In the genomic region with DNA sequence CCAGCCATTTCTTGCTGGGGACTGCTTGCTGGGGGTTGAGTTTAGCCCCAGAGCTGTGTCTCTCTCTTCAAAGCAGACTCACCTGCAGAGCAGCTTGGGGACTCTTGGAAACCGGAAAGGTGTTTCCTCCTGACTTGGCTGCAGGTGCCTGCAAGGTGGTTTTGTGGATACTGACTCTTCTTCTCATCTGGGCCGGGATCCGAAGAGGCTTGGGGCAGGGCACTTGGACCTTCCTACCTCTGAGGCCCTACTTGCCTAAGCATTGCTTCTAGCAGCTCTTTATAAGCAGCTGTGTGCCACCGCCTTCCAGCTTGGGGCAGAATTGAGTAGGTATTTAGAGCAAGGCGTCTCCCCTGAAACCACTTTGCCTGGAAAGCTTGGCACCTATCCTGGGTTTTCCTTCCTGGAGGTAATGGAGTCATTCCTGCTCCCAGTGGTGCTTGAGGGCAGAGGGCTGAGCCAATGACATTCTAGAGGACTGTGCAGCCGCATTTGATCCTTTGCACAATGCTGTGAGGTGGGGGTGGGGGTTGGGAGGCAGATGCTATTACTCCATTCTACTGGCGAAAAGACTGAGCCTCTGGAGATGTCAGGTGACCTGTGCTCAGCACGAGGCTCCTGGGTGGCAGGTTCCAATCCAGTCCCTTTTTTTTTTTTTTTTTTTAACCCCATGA, we compare ENCODE assay signal across 1 cellular context.
TF ChIP-seq lines count a peak whose summit lies in the region.

No MANE protein-coding gene starts in this region.

TF ChIP-seq in H1, 55 proteins besides CTCF, POLR2A, EP300 and RAD21:
- no peak for TF ChIP-seq EGR1 (IDR thresholded peaks at IDR 0.05; ENCODE audit: borderline replicate concordance, low read depth, low read length)
- TF ChIP-seq BCL11A (IDR thresholded peaks at IDR 0.05; ENCODE audit: low read depth in 2 of 2, low read length in 2 of 2): no peak
- no peak for TF ChIP-seq SIN3A (conservative IDR thresholded peaks at IDR 0.05 in 1 of 2, IDR thresholded peaks at IDR 0.05 in 1 of 2; ENCODE audit: low read depth in 1 of 2, low read length in 2 of 2)
- no peak for TF ChIP-seq SRF (IDR thresholded peaks at IDR 0.05; ENCODE audit: low read depth, low read length)
- no peak for TF ChIP-seq GTF2F1 (IDR thresholded peaks at IDR 0.05; ENCODE audit: borderline replicate concordance, low read depth, low read length)
- no peak for TF ChIP-seq POLR2AphosphoS5 (IDR thresholded peaks at IDR 0.05; ENCODE audit: low read depth, low read length)
- no peak for TF ChIP-seq RBBP5 (IDR thresholded peaks at IDR 0.05; ENCODE audit: borderline replicate concordance, low read depth, low read length)
- no peak for TF ChIP-seq KDM1A (IDR thresholded peaks at IDR 0.05; ENCODE audit: borderline replicate concordance, low read length)
- TF ChIP-seq NANOG (IDR thresholded peaks at IDR 0.05; ENCODE audit: insufficient read depth, low read depth, low read length, poor library complexity, severe bottlenecking): no peak
